ENCODE assay signal across 15 cellular contexts in the genomic region with DNA sequence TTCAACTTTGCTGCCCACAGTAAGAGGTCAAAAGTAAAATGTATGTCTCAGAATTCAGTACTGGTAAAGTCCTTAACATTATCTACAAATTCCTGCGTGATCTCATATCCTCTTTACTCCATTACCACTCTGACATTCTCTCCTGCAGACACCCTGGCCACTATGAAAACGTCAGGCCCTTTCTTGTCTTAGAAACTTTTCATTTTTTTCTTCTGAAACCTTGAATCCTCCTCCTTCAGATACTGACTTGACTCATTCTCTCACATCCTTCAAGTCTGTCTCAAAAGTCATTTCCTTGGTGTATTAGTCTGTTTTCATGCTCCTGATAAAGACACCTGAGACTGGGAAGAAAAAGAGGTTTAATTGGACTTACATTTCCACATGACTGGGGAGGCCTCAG.
DNase-seq lines count a peak whose midpoint lies in the region; ATAC-seq lines count a peak whose summit lies in the region.
"Had no signal": no experiment of that assay in that cellular context is flagged by ENCODE, and none has a peak within 500 bp of the region (broad histone marks: within the 10 kb centered on the region; RNA-seq: fewer than 3 reads in every experiment).

No MANE protein-coding gene starts in this region.

- H3K27me3 Mint-ChIP-seq in activated T-helper 2 cell treated with anti-CD3 and anti-CD28 coated beads, Interferon-gamma antibody, Interleukin-2, Interleukin-4, amounts not matched to agents 10 μg/mL and 5 μg/mL and 100 μg/mL, durations not matched to agents 14 hours and 24 hours and 36 hours (ENCODE audit: low read depth): no peaks in the 10 kb centered on the region
- H3K27me3 Mint-ChIP-seq: stimulated activated naive CD8-positive, alpha-beta T cell treated with anti-CD3 and anti-CD28 coated beads, Interleukin-15, Interleukin-2, amounts not matched to agents 100 ng/mL and 50 ng/mL, for 24 hours; T-helper 17 cell had no signal

- intact Hi-C loops in activated T-helper 2 cell treated with anti-CD3 and anti-CD28 coated beads, Interferon-gamma antibody, Interleukin-2, Interleukin-4, amounts not matched to agents 10 μg/mL and 5 μg/mL and 100 μg/mL, durations not matched to agents 14 hours and 24 hours and 36 hours (cut with micrococcal nuclease): no loop called here

- no peak overlapping the region for H3K4me3 Mint-ChIP-seq in activated T-helper 2 cell treated with anti-CD3 and anti-CD28 coated beads, Interferon-gamma antibody, Interleukin-2, Interleukin-4, amounts not matched to agents 10 μg/mL and 5 μg/mL and 100 μg/mL, durations not matched to agents 14 hours and 24 hours and 36 hours (ENCODE audit: low read depth)
- H3K4me3 Mint-ChIP-seq: stimulated activated naive CD8-positive, alpha-beta T cell treated with anti-CD3 and anti-CD28 coated beads, Interleukin-15, Interleukin-2, amounts not matched to agents 100 ng/mL and 50 ng/mL, for 24 hours; T-helper 17 cell had no signal

- H3K4me1 Mint-ChIP-seq in activated T-helper 2 cell treated with anti-CD3 and anti-CD28 coated beads, Interferon-gamma antibody, Interleukin-2, Interleukin-4, amounts not matched to agents 10 μg/mL and 5 μg/mL and 100 μg/mL, durations not matched to agents 14 hours and 24 hours and 36 hours (ENCODE audit: low read depth): peaks cover 3% of the 10 kb centered on the region
- H3K4me1 Mint-ChIP-seq: T-helper 17 cell had no signal

- DNase-seq in nucleus accumbens (lab: John Stamatoyannopoulos, UW) (no peak), germinal center (ENCODE audit: low spot score) (no peak)
- no peak for DNase-seq in activated T-helper 2 cell treated with anti-CD3 and anti-CD28 coated beads, Interferon-gamma antibody, Interleukin-2, Interleukin-4, amounts not matched to agents 10 μg/mL and 5 μg/mL and 100 μg/mL, durations not matched to agents 14 hours and 24 hours and 36 hours (ENCODE audit: low spot score)
- DNase-seq: activated CD4-positive, alpha-beta T cell treated with anti-CD3 and anti-CD28 coated beads for 48 hours; BE2C; DMS79 treated with DMSO at 0.1 percent for 48 hours; NCI-H446; stimulated activated CD4-positive, alpha-beta T cell treated with anti-CD3 and anti-CD28 coated beads, Interleukin-4, amount 100 ng/mL, for 1 hour; T-helper 17 cell had no signal

- ATAC-seq in GM18517 (IDR thresholded peaks at IDR 0.05; ENCODE audit: unreplicated experiment): peak; percentile 87
- ATAC-seq in GM21360 (IDR thresholded peaks at IDR 0.05; ENCODE audit: unreplicated experiment): peak; percentile 97
- peak; percentile 97 for ATAC-seq in HG02884 (IDR thresholded peaks at IDR 0.05; ENCODE audit: unreplicated experiment)
- ATAC-seq in HG03565 (IDR thresholded peaks at IDR 0.05; ENCODE audit: unreplicated experiment): peak; percentile 96
- ATAC-seq in GM19397 (IDR thresholded peaks at IDR 0.05; ENCODE audit: unreplicated experiment): no peak
- ATAC-seq: T-helper 17 cell had no signal

- H3K9me3 Mint-ChIP-seq in activated T-helper 2 cell treated with anti-CD3 and anti-CD28 coated beads, Interferon-gamma antibody, Interleukin-2, Interleukin-4, amounts not matched to agents 10 μg/mL and 5 μg/mL and 100 μg/mL, durations not matched to agents 14 hours and 24 hours and 36 hours: no peaks in the 10 kb centered on the region
- H3K9me3 Mint-ChIP-seq: stimulated activated naive CD8-positive, alpha-beta T cell treated with anti-CD3 and anti-CD28 coated beads, Interleukin-15, Interleukin-2, amounts not matched to agents 100 ng/mL and 50 ng/mL, for 24 hours had no signal

- no peak overlapping the region for H3K27ac Mint-ChIP-seq in activated T-helper 2 cell treated with anti-CD3 and anti-CD28 coated beads, Interferon-gamma antibody, Interleukin-2, Interleukin-4, amounts not matched to agents 10 μg/mL and 5 μg/mL and 100 μg/mL, durations not matched to agents 14 hours and 24 hours and 36 hours
- H3K27ac Mint-ChIP-seq: stimulated activated naive CD8-positive, alpha-beta T cell treated with anti-CD3 and anti-CD28 coated beads, Interleukin-15, Interleukin-2, amounts not matched to agents 100 ng/mL and 50 ng/mL, for 24 hours; T-helper 17 cell had no signal

- H3K36me3 Mint-ChIP-seq in activated T-helper 2 cell treated with anti-CD3 and anti-CD28 coated beads, Interferon-gamma antibody, Interleukin-2, Interleukin-4, amounts not matched to agents 10 μg/mL and 5 μg/mL and 100 μg/mL, durations not matched to agents 14 hours and 24 hours and 36 hours (ENCODE audit: low read depth): no peaks in the 10 kb centered on the region
